Comparison of ENCODE assay signal across 8 cellular contexts in the genomic region with DNA sequence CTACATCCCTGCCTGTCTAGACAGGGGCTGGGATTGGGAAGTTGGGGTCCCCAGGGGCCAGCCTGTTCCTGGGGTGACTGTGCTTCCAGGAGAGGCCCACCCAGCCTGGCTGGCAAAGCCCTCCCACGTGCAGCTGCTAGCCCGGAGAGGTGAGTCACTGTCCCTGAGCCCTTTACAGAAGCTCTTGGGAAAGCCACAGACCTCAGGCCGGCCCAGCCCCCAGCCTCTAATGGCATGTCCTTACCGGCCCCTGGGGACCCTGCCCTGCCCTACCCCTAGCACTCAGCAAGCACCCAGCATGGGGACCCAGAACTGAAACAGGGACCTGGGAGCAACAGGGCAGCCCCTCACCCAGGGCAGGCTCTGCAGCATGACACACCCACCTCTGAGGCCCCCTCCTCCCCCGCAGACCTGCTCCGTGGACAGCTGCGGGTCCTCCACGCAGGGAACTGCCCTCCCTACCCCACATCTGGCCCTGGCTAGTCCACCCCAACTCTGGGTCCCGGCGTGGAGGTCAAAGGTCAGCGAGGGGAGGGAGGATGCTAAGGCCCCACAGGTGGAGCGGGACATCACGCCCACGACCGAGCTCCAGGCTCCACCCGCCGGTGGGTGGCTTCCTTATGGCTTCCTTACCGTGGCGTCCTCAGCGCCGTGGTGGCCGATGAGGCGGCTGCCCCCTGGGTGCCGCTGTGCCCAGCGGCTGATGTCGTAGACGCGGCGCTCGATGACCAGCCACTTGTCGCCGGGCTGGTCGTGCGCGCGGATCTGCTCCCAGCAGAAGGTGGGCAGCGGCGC. TPM values are rescaled to one million over a fixed set of nuclear protein-coding genes. Genes with fewer than 3 reads are reported as not detected.
A peak's percentile ranks its signal among the peaks of the same experiment; 100 is the strongest.
DNase-seq lines count a peak whose midpoint lies in the region; ATAC-seq and FAIRE-seq lines count a peak whose summit lies in the region.

No MANE protein-coding gene starts in this region.

- 2% methylated on average over 38 of the region's 38 CpGs for WGBS in right cardiac atrium

- H3K4me3 ChIP-seq in right cardiac atrium (ENCODE audit: low read length) (peak overlapping the region; percentile 61), rectal smooth muscle tissue (ENCODE audit: low read length) (peak overlapping the region; percentile 85)

- peak overlapping the region; percentile 61 for H3K9ac ChIP-seq in rectal smooth muscle tissue (ENCODE audit: low read length)

- peak; percentile 28 to 45 for DNase-seq in stimulated activated CD4-positive, alpha-beta T cell treated with anti-CD3 and anti-CD28 coated beads, Interleukin-2, amount 100 ng/mL, for 24 hours
- no peak for DNase-seq in stimulated activated CD4-positive, alpha-beta T cell treated with anti-CD3 and anti-CD28 coated beads, Interleukin-1b, Interleukin-23, amount 100 ng/mL, for 48 hours
- DNase-seq in RCC 7860 (ENCODE audit: low spot score): peak; percentile 66
- DNase-seq in right cardiac atrium: peak; percentile 82 to 85 (median 83)
- DNase-seq in iPS-NIHi11 (ENCODE audit: low spot score): no peak

- H3K4me1 ChIP-seq in right cardiac atrium (ENCODE audit: control insufficient read depth, insufficient read depth, low read length) (peaks cover 12% of the 10 kb centered on the region), rectal smooth muscle tissue (ENCODE audit: control insufficient read depth, insufficient read depth, low read length) (peaks cover 16% of the 10 kb centered on the region)

- H3K27ac ChIP-seq in angular gyrus (ENCODE audit: low read depth, low read length): peak overlapping the region; percentile 87
- peak overlapping the region; percentile 89 for H3K27ac ChIP-seq in right cardiac atrium (ENCODE audit: low read length)
- H3K27ac ChIP-seq in rectal smooth muscle tissue (ENCODE audit: low read depth, low read length): peak overlapping the region; percentile 79

- H3K9me3 ChIP-seq in right cardiac atrium (ENCODE audit: control insufficient read depth, low read length): no peaks in the 10 kb centered on the region

- peak; percentile 10 for ATAC-seq in HG03097 (IDR thresholded peaks at IDR 0.05; ENCODE audit: low FRiP score, unreplicated experiment)
- ATAC-seq in right cardiac atrium: peak; percentile 3 to 40

- intact Hi-C loops in right cardiac atrium (cut with DNase I): loop anchor here in 1 of 4 donors (10.0 kb wide), 1 partner anchor 96 kb away; a partner anchor contains a TSS

- FAIRE-seq in RCC 7860 (lab: Jason Lieb, UNC): peak; percentile 14

- H3K27me3 ChIP-seq in right cardiac atrium (ENCODE audit: control insufficient read depth, insufficient read depth) (no peaks in the 10 kb centered on the region), rectal smooth muscle tissue (ENCODE audit: control insufficient read depth, insufficient read depth, low read length) (no peaks in the 10 kb centered on the region)

- H3K36me3 ChIP-seq in rectal smooth muscle tissue (ENCODE audit: control insufficient read depth, insufficient read depth, low read length): no peaks in the 10 kb centered on the region

RNA-seq across cellular contexts. Expression of a gene that starts 0.6 kb away (rescaled TPM):
- 10 to 100 TPM; 37.5 to 50.1 (median 42.5) TPM for total RNA-seq in right cardiac atrium
- polyA plus RNA-seq in right cardiac atrium: 43.1 TPM

RNA-seq across cellular contexts. Expression of a gene that starts 26.6 kb away (rescaled TPM):
- 10 to 100 TPM; 12.0 to 18.9 (median 14.9) TPM for total RNA-seq in right cardiac atrium
- polyA plus RNA-seq in right cardiac atrium: 9.7 TPM

RNA-seq across cellular contexts. Expression of a gene that starts 59.4 kb away (rescaled TPM):
- total RNA-seq in right cardiac atrium: 1 to 10 TPM; 2.9 to 4.6 (median 3.2) TPM
- 4.6 TPM for polyA plus RNA-seq in right cardiac atrium

Comparison
In these comparisons a context has a peak if more than half of its experiments do, and no peak if none do; other contexts are left out.
1. DNase-seq: peak in stimulated activated CD4-positive, alpha-beta T cell treated with anti-CD3 and anti-CD28 coated beads, Interleukin-2, amount 100 ng/mL, for 24 hours (2 of 2), RCC 7860 (single experiment) and right cardiac atrium (3 of 3); none in stimulated activated CD4-positive, alpha-beta T cell treated with anti-CD3 and anti-CD28 coated beads, Interleukin-1b, Interleukin-23, amount 100 ng/mL, for 48 hours (single experiment) and iPS-NIHi11 (single experiment).
2. Peak in every context shown above with its lines, with median percentiles within 50 percentile points of each other: H3K27ac ChIP-seq.